36 cellular contexts compared by ENCODE assay signal in genomic region chr16:86410076-86410475, GRCh38.
"Had no signal": no experiment of that assay in that cellular context is flagged by ENCODE, and none has a peak within 500 bp of the region (broad histone marks: within the 10 kb centered on the region; RNA-seq: fewer than 3 reads in every experiment).

No MANE protein-coding gene starts in this region.

- H3K27me3 ChIP-seq: adrenal gland, ascending aorta, brain microvascular endothelial cell had no signal

- DNase-seq: activated CD4-positive, alpha-beta memory T cell treated with anti-CD3 and anti-CD28 coated beads for 36 hours; activated CD4-positive, alpha-beta T cell treated with anti-CD3 and anti-CD28 coated beads for 36 hours; activated CD4-positive, alpha-beta T cell treated with anti-CD3 and anti-CD28 coated beads, Interleukin-2, amount 10 ng/mL, durations not matched to agents 24 days and 14 days; activated CD4-positive, CD25-positive, alpha-beta regulatory T cell; activated CD4-positive, CD25-positive, alpha-beta regulatory T cell treated with anti-CD3 and anti-CD28 coated beads, Interleukin-2, amount 50 U/mL, for 72 hours; activated CD8-positive, alpha-beta memory T cell treated with anti-CD3 and anti-CD28 coated beads, Interleukin-2, amount 10 ng/mL, durations not matched to agents 7 days and 5 days; activated CD8-positive, alpha-beta memory T cell treated with anti-CD3 and anti-CD28 coated beads, Interleukin-2, amount 50 U/mL, for 4 hours; activated CD8-positive, alpha-beta T cell treated with anti-CD3 and anti-CD28 coated beads, Interleukin-2, amount 10 ng/mL, durations not matched to agents 7 days and 5 days; activated effector memory CD4-positive, alpha-beta T cell treated with anti-CD3 and anti-CD28 coated beads, Interleukin-2, amount 50 U/mL, for 16 hours; activated naive CD4-positive, alpha-beta T cell treated with anti-CD3 and anti-CD28 coated beads for 36 hours; activated naive CD8-positive, alpha-beta T cell treated with anti-CD3 and anti-CD28 coated beads for 36 hours; activated naive CD8-positive, alpha-beta T cell treated with anti-CD3 and anti-CD28 coated beads, Interleukin-2, amount 50 U/mL, for 24 hours; activated T-cell treated with anti-CD3 and anti-CD28 coated beads, Interleukin-2, amount 50 U/mL, for 1 hour; activated T-cell treated with anti-CD3 and anti-CD28 coated beads, Interleukin-2, amount 50 U/mL, for 48 hours; adrenal gland; amygdala; brain microvascular endothelial cell; dorsolateral prefrontal cortex; effector memory CD4-positive, alpha-beta T cell; esophagus squamous epithelium; foreskin fibroblast; glutamatergic neuron; heart left ventricle; T-helper 1 cell; T-helper 17 cell; T1000 had no signal

- H3K36me3 Mint-ChIP-seq: activated CD4-positive, alpha-beta memory T cell treated with anti-CD3 and anti-CD28 coated beads for 36 hours; activated CD8-positive, alpha-beta memory T cell treated with anti-CD3 and anti-CD28 coated beads, Interleukin-2, amount 10 ng/mL, durations not matched to agents 7 days and 5 days; activated naive CD4-positive, alpha-beta T cell treated with anti-CD3 and anti-CD28 coated beads, Interleukin-2, amount 50 U/mL, for 24 hours; activated naive CD8-positive, alpha-beta T cell treated with anti-CD3 and anti-CD28 coated beads for 36 hours had no signal

- H3K4me3 Mint-ChIP-seq: activated CD4-positive, alpha-beta memory T cell treated with anti-CD3 and anti-CD28 coated beads for 36 hours; activated CD4-positive, alpha-beta T cell treated with anti-CD3 and anti-CD28 coated beads for 36 hours; activated CD4-positive, alpha-beta T cell treated with anti-CD3 and anti-CD28 coated beads, Interleukin-2, amount 10 ng/mL, durations not matched to agents 24 days and 14 days; activated CD8-positive, alpha-beta memory T cell treated with anti-CD3 and anti-CD28 coated beads, Interleukin-2, amount 10 ng/mL, durations not matched to agents 7 days and 5 days; activated CD8-positive, alpha-beta T cell treated with anti-CD3 and anti-CD28 coated beads, Interleukin-2, amount 10 ng/mL, durations not matched to agents 7 days and 5 days; activated naive CD4-positive, alpha-beta T cell treated with anti-CD3 and anti-CD28 coated beads for 36 hours; activated naive CD4-positive, alpha-beta T cell treated with anti-CD3 and anti-CD28 coated beads, Interleukin-2, amount 50 U/mL, for 24 hours; activated naive CD8-positive, alpha-beta T cell treated with anti-CD3 and anti-CD28 coated beads for 36 hours; activated naive CD8-positive, alpha-beta T cell treated with anti-CD3 and anti-CD28 coated beads, Interleukin-2, amount 50 U/mL, for 24 hours; activated T-helper 1 cell treated with anti-CD3 and anti-CD28 coated beads, Interleukin-12 subunit alpha, Interleukin-12 subunit beta, Interleukin-2, Interleukin-4 antibody, amounts not matched to agents 30 ng/mL and 10 ng/mL and 1 ng/mL, durations not matched to agents 14 hours and 24 hours and 36 hours; central memory CD8-positive, alpha-beta T cell; dendritic cell treated with granulocyte-macrophage colony-stimulating factor and Interleukin-4, amounts not matched to agents 40 ng/mL and 50 ng/mL, for 4 days; T-helper 17 cell; T-helper 2 cell treated with Interferon-gamma antibody and Interleukin-4, amounts not matched to agents 5 μg/mL and 100 μg/mL, for 36 hours had no signal

- H3K4me1 Mint-ChIP-seq: activated CD4-positive, alpha-beta T cell treated with anti-CD3 and anti-CD28 coated beads, Interleukin-2, amount 10 ng/mL, durations not matched to agents 24 days and 14 days; activated CD8-positive, alpha-beta memory T cell treated with anti-CD3 and anti-CD28 coated beads, Interleukin-2, amount 10 ng/mL, durations not matched to agents 7 days and 5 days; activated naive CD4-positive, alpha-beta T cell treated with anti-CD3 and anti-CD28 coated beads, Interleukin-2, amount 50 U/mL, for 24 hours; activated naive CD8-positive, alpha-beta T cell treated with anti-CD3 and anti-CD28 coated beads for 36 hours; activated naive CD8-positive, alpha-beta T cell treated with anti-CD3 and anti-CD28 coated beads, Interleukin-2, amount 50 U/mL, for 24 hours; central memory CD8-positive, alpha-beta T cell; T-helper 17 cell had no signal

- H3K9me3 Mint-ChIP-seq: activated naive CD4-positive, alpha-beta T cell treated with anti-CD3 and anti-CD28 coated beads for 36 hours; activated naive CD4-positive, alpha-beta T cell treated with anti-CD3 and anti-CD28 coated beads, Interleukin-2, amount 50 U/mL, for 24 hours; central memory CD8-positive, alpha-beta T cell; dendritic cell treated with granulocyte-macrophage colony-stimulating factor and Interleukin-4, amounts not matched to agents 40 ng/mL and 50 ng/mL, for 4 days had no signal

- H3K27ac ChIP-seq: adrenal gland, ascending aorta, brain microvascular endothelial cell, coronary artery, dorsolateral prefrontal cortex, esophagus squamous epithelium, heart left ventricle had no signal

- H3K4me3 ChIP-seq: adrenal gland, ascending aorta, coronary artery, dorsolateral prefrontal cortex, esophagus squamous epithelium, heart left ventricle had no signal

- H3K9me3 ChIP-seq: adrenal gland had no signal

- H3K36me3 ChIP-seq: adrenal gland, ascending aorta, brain microvascular endothelial cell, esophagus squamous epithelium, heart left ventricle had no signal

- H3K4me1 ChIP-seq: adrenal gland, ascending aorta had no signal

- H3K27me3 Mint-ChIP-seq: activated CD4-positive, alpha-beta T cell treated with anti-CD3 and anti-CD28 coated beads, Interleukin-2, amount 10 ng/mL, durations not matched to agents 24 days and 14 days; activated CD8-positive, alpha-beta memory T cell treated with anti-CD3 and anti-CD28 coated beads, Interleukin-2, amount 10 ng/mL, durations not matched to agents 7 days and 5 days had no signal

- H3K27ac Mint-ChIP-seq: activated CD4-positive, alpha-beta memory T cell treated with anti-CD3 and anti-CD28 coated beads for 36 hours; activated CD4-positive, alpha-beta T cell treated with anti-CD3 and anti-CD28 coated beads for 36 hours; activated CD4-positive, alpha-beta T cell treated with anti-CD3 and anti-CD28 coated beads, Interleukin-2, amount 10 ng/mL, durations not matched to agents 24 days and 14 days; activated CD8-positive, alpha-beta memory T cell treated with anti-CD3 and anti-CD28 coated beads, Interleukin-2, amount 10 ng/mL, durations not matched to agents 7 days and 5 days; activated CD8-positive, alpha-beta T cell treated with anti-CD3 and anti-CD28 coated beads, Interleukin-2, amount 10 ng/mL, durations not matched to agents 7 days and 5 days; activated naive CD4-positive, alpha-beta T cell treated with anti-CD3 and anti-CD28 coated beads for 36 hours; activated naive CD4-positive, alpha-beta T cell treated with anti-CD3 and anti-CD28 coated beads, Interleukin-2, amount 50 U/mL, for 24 hours; activated naive CD8-positive, alpha-beta T cell treated with anti-CD3 and anti-CD28 coated beads for 36 hours; activated naive CD8-positive, alpha-beta T cell treated with anti-CD3 and anti-CD28 coated beads, Interleukin-2, amount 50 U/mL, for 24 hours; activated T-helper 1 cell treated with anti-CD3 and anti-CD28 coated beads, Interleukin-12 subunit alpha, Interleukin-12 subunit beta, Interleukin-2, Interleukin-4 antibody, amounts not matched to agents 30 ng/mL and 10 ng/mL and 1 ng/mL, durations not matched to agents 14 hours and 24 hours and 36 hours; activated T-helper 2 cell treated with anti-CD3 and anti-CD28 coated beads, Interferon-gamma antibody, Interleukin-2, Interleukin-4, amounts not matched to agents 10 μg/mL and 5 μg/mL and 100 μg/mL, durations not matched to agents 14 hours and 24 hours and 36 hours; dendritic cell treated with granulocyte-macrophage colony-stimulating factor and Interleukin-4, amounts not matched to agents 40 ng/mL and 50 ng/mL, for 4 days; T-helper 17 cell; T-helper 2 cell treated with Interferon-gamma antibody and Interleukin-4, amounts not matched to agents 5 μg/mL and 100 μg/mL, for 36 hours had no signal

- FAIRE-seq: bronchial epithelial cell, frontal cortex had no signal
